Comparison of ENCODE assay signal across 15 cellular contexts in the genomic region with DNA sequence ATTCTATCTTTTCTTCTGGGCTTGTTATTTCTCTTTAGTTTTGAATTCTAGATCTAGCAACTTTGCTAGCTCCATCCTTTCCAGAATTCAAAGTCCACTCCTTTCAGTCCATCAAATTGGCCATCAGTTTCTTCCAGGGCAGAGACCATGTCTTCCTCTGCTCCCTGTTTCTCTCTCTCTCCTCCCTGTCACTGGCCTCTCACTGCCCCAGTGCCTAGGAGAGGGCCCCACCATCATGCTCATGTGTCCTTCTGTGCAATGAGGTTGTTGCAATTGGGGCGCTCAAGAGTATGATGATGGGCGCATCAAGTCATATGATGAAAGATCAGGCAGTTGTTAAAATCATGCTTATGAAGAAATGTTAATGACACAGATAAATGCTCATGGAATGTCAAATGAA.
DNase-seq lines count a peak whose midpoint lies in the region; TF ChIP-seq lines count a peak whose summit lies in the region.
"Had no signal": no experiment of that assay in that cellular context is flagged by ENCODE, and none has a peak within 500 bp of the region (broad histone marks: within the 10 kb centered on the region; RNA-seq: fewer than 3 reads in every experiment).

No MANE protein-coding gene starts in this region.

- H3K36me3 Mint-ChIP-seq in osteocyte (ENCODE audit: unreplicated experiment): peaks cover 5% of the 10 kb centered on the region
- H3K36me3 Mint-ChIP-seq: CD14-positive monocyte; CD4-positive, alpha-beta memory T cell had no signal

- no peaks in the 10 kb centered on the region for H3K4me1 ChIP-seq in colonic mucosa

- DNase-seq in activated CD8-positive, alpha-beta memory T cell treated with anti-CD3 and anti-CD28 coated beads, Interleukin-2, amount 50 U/mL, for 48 hours: peak; percentile 13
- no peak for DNase-seq in activated CD8-positive, alpha-beta memory T cell treated with anti-CD3 and anti-CD28 coated beads, Interleukin-2, amount 50 U/mL, for 4 hours
- DNase-seq in colonic mucosa: peak; percentile 11
- peak; percentile 19 for DNase-seq in osteocyte (ENCODE audit: extremely low spot score, unreplicated experiment)
- no peak for DNase-seq in pons (ENCODE audit: low spot score)
- DNase-seq in NCI-H1436 (lab: John Stamatoyannopoulos, UW): no peak
- no peak for DNase-seq in NCI-H146 treated with DMSO at 0.1 percent for 48 hours (lab: John Stamatoyannopoulos, UW; ENCODE audit: unreplicated experiment)
- DNase-seq: 8988T; CD4-positive, alpha-beta memory T cell; DMS153; DMS79; GF-D8; H9 had no signal

- no peak overlapping the region for H3K9ac ChIP-seq in colonic mucosa (ENCODE audit: low read depth in 2 of 2, low read length in 2 of 2)
- H3K9ac ChIP-seq: BLaER1 had no signal

- no peaks in the 10 kb centered on the region for H3K36me3 ChIP-seq in colonic mucosa

- no peak overlapping the region for H3K4me3 ChIP-seq in colonic mucosa
- H3K4me3 ChIP-seq: BLaER1 had no signal

- no peaks in the 10 kb centered on the region for H3K4me1 Mint-ChIP-seq in osteocyte (ENCODE audit: unreplicated experiment)

- intact Hi-C loops in colonic mucosa (cut with DNase I): no loop called here

- no peak overlapping the region for H3K27ac Mint-ChIP-seq in osteocyte (ENCODE audit: unreplicated experiment)
- H3K27ac Mint-ChIP-seq: CD4-positive, alpha-beta memory T cell had no signal

- H3K27me3 Mint-ChIP-seq in osteocyte (ENCODE audit: unreplicated experiment): peaks cover 2% of the 10 kb centered on the region

- H3K4me3 Mint-ChIP-seq in osteocyte (ENCODE audit: unreplicated experiment): no peak overlapping the region
- H3K4me3 Mint-ChIP-seq: CD14-positive monocyte; CD4-positive, alpha-beta memory T cell; H9 had no signal

- TF ChIP-seq CTCF in colonic mucosa (IDR thresholded peaks at IDR 0.05): no peak
- TF ChIP-seq CTCF in osteocyte (IDR thresholded peaks at IDR 0.05): no peak

- H3K27ac ChIP-seq in colonic mucosa: no peak overlapping the region
- H3K27ac ChIP-seq: BLaER1 had no signal

- H3K9me3 ChIP-seq in colonic mucosa: no peaks in the 10 kb centered on the region

- H3K9me3 Mint-ChIP-seq in osteocyte (ENCODE audit: unreplicated experiment): peaks cover 13% of the 10 kb centered on the region
- H3K9me3 Mint-ChIP-seq: H9 had no signal

- no peaks in the 10 kb centered on the region for H3K27me3 ChIP-seq in colonic mucosa
- H3K27me3 ChIP-seq: BLaER1 had no signal

Comparison
In these comparisons a context has a peak if more than half of its experiments do, and no peak if none do; other contexts are left out.
1. DNase-seq: peak in activated CD8-positive, alpha-beta memory T cell treated with anti-CD3 and anti-CD28 coated beads, Interleukin-2, amount 50 U/mL, for 48 hours (single experiment), colonic mucosa (single experiment) and osteocyte (single experiment); none in activated CD8-positive, alpha-beta memory T cell treated with anti-CD3 and anti-CD28 coated beads, Interleukin-2, amount 50 U/mL, for 4 hours (single experiment), pons (single experiment), NCI-H1436 (single experiment) and NCI-H146 treated with DMSO at 0.1 percent for 48 hours (single experiment).